Comparison of ENCODE assay signal across 1 cellular context in the genomic region with DNA sequence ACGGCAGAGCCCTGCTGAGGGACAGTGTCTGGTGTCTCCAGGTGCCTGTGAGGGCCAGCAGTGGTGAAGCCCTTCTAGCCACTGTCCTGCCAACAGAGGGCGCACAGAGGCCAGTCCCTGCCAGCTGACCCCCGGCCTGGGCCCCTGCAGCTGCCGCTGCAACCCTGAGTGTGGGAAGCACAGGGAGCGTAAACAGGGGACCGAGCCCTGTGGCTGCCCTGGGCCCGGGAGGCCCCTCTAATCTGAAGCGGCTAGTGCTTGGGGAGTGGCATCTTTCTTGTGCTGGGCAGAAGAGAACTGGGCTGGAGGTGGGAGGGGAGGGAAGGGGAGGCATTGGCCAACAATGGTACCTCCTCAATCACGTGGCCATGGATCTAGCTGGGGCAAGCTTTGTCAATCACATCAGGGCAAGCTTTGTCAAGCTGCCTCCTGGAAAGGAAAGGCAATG.
TF ChIP-seq lines count a peak whose summit lies in the region.

No MANE protein-coding gene starts in this region.

TF ChIP-seq in HepG2, 621 proteins besides CTCF, POLR2A, EP300 and RAD21 (continued from another document and continues in another):
- TF ChIP-seq ZNF143 (CRISPR knock-in tag; IDR thresholded peaks at IDR 0.05) (no peak), FOXC1 (CRISPR knock-in tag; IDR thresholded peaks at IDR 0.05; ENCODE audit: borderline replicate concordance) (no peak), ZFP82 (CRISPR knock-in tag; IDR thresholded peaks at IDR 0.05; ENCODE audit: borderline replicate concordance) (no peak), JUNB (CRISPR knock-in tag; IDR thresholded peaks at IDR 0.05; ENCODE audit: borderline replicate concordance) (no peak), ZNF510 (CRISPR knock-in tag; IDR thresholded peaks at IDR 0.05; ENCODE audit: low read depth) (0 out of 2 replicates have a peak, but pooled peaks have one; percentile 47), KDM6A (CRISPR knock-in tag; IDR thresholded peaks at IDR 0.05; ENCODE audit: low read depth) (no peak), ZNF468 (CRISPR knock-in tag; IDR thresholded peaks at IDR 0.05) (no peak), SMARCE1 (IDR thresholded peaks at IDR 0.05; ENCODE audit: borderline replicate concordance) (no peak), ZNF788 (CRISPR knock-in tag; IDR thresholded peaks at IDR 0.05; ENCODE audit: borderline replicate concordance) (peak; percentile 42; the same call in 1 of the 2 replicates), ZBTB8A (CRISPR knock-in tag; IDR thresholded peaks at IDR 0.05; ENCODE audit: borderline replicate concordance, low read depth) (no peak), SATB2 (CRISPR knock-in tag; IDR thresholded peaks at IDR 0.05) (no peak), PHF21A (CRISPR knock-in tag; IDR thresholded peaks at IDR 0.05) (peak; percentile 72; the same call in 1 of the 2 replicates), KDM3A (CRISPR knock-in tag; IDR thresholded peaks at IDR 0.05; ENCODE audit: low read depth) (no peak), BRCA1 (CRISPR knock-in tag; IDR thresholded peaks at IDR 0.05) (no peak), MTF2 (CRISPR knock-in tag; IDR thresholded peaks at IDR 0.05; ENCODE audit: borderline replicate concordance) (no peak), ZNF569 (CRISPR knock-in tag; IDR thresholded peaks at IDR 0.05; ENCODE audit: borderline replicate concordance) (no peak), MAFK (conservative IDR thresholded peaks at IDR 0.05 in 1 of 2, IDR thresholded peaks at IDR 0.05 in 1 of 2; ENCODE audit: low read length in 2 of 2) (no peak), FOXK1 (CRISPR knock-in tag; IDR thresholded peaks at IDR 0.05; ENCODE audit: borderline replicate concordance, low read depth) (peak; percentile 51; the same call in 1 of the 2 replicates), GATAD2A (CRISPR knock-in tag; IDR thresholded peaks at IDR 0.05) (peak; percentile 32; the same call in 1 of the 2 replicates), TBX3 (IDR thresholded peaks at IDR 0.05; ENCODE audit: borderline replicate concordance) (no peak), ZNF44 (CRISPR knock-in tag; IDR thresholded peaks at IDR 0.05) (no peak), MED13 (CRISPR knock-in tag; IDR thresholded peaks at IDR 0.05) (no peak; the same call in 1 of the 2 replicates), DMAP1 (CRISPR knock-in tag; IDR thresholded peaks at IDR 0.05) (no peak), ZNF30 (CRISPR knock-in tag; IDR thresholded peaks at IDR 0.05) (no peak), SNRNP70 (IDR thresholded peaks at IDR 0.05; ENCODE audit: low read depth, low read length) (no peak), MEIS2 (CRISPR knock-in tag; IDR thresholded peaks at IDR 0.05) (no peak), ZNF720 (CRISPR knock-in tag; IDR thresholded peaks at IDR 0.05) (no peak)
- TF ChIP-seq, protein P1, sequence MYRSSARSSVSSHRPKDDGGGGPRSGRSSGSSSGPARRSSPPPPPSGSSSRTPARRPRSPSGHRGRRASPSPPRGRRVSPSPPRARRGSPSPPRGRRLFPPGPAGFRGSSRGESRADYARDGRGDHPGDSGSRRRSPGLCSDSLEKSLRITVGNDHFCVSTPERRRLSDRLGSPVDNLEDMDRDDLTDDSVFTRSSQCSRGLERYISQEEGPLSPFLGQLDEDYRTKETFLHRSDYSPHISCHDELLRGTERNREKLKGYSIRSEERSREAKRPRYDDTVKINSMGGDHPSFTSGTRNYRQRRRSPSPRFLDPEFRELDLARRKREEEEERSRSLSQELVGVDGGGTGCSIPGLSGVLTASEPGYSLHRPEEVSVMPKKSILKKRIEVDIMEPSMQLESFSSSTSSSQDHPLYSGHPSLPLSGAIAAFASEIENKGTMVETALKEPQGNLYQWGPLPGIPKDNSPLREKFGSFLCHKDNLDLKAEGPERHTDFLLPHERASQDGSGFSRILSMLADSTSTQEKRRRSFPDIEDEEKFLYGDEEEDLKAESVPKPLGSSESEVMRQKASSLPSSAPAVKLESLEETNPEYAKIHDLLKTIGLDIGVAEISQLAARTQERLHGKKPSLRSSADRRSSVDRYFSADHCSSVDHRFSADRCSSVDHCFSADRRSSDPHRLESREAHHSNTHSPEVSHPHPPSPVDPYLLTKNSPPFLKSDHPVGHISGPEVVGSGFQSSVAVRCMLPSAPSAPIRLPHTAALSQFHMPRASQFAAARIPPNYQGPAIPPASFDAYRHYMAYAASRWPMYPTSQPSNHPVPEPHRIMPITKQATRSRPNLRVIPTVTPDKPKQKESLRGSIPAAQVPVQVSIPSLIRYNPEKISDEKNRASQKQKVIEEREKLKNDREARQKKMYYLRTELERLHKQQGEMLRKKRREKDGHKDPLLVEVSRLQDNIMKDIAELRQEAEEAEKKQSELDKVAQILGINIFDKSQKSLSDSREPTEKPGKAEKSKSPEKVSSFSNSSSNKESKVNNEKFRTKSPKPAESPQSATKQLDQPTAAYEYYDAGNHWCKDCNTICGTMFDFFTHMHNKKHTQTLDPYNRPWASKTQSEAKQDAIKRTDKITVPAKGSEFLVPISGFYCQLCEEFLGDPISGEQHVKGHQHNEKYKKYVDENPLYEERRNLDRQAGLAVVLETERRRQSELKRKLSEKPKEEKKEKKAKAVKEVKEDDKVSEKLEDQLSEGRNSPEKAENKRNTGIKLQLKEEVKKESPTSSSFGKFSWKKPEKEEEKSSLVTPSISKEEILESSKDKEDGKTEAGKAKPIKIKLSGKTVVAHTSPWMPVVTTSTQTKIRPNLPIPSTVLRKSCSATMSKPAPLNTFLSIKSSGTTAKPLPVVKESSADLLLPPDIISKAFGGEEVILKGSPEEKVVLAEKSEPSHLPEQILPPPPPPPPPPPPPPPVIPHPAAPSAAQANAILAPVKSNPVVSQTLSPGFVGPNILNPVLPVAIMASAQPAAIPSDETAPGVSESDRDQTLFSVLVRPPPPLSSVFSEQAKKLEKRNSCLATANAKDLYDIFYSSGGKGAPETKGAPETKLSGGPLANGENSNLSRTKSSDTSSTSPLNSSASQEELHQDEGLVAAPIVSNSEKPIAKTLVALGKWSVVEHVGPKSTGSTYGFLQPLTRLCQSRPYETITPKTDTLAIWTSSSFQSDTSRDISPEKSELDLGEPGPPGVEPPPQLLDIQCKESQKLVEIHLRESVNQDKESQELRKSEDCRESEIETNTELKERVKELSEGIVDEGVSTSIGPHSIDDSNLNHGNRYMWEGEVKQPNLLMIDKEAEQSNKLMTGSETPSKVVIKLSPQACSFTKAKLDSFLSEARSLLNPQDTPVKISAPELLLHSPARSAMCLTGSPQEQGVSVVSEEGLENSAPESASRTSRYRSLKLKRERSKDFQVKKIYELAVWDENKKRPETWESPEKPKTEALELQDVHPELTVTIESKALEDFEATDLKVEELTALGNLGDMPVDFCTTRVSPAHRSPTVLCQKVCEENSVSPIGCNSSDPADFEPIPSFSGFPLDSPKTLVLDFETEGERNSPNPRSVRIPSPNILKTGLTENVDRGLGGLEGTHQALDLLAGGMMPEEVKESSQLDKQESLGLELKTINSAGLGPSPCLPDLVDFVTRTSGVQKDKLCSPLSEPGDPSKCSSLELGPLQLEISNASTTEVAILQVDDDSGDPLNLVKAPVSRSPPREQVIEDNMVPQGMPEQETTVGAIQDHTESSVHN (CRISPR knock-in tag; IDR thresholded peaks at IDR 0.05): no peak
- TF ChIP-seq, protein P2, sequence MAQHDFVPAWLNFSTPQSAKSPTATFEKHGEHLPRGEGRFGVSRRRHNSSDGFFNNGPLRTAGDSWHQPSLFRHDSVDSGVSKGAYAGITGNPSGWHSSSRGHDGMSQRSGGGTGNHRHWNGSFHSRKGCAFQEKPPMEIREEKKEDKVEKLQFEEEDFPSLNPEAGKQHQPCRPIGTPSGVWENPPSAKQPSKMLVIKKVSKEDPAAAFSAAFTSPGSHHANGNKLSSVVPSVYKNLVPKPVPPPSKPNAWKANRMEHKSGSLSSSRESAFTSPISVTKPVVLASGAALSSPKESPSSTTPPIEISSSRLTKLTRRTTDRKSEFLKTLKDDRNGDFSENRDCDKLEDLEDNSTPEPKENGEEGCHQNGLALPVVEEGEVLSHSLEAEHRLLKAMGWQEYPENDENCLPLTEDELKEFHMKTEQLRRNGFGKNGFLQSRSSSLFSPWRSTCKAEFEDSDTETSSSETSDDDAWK (CRISPR knock-in tag; IDR thresholded peaks at IDR 0.05): no peak
- TF ChIP-seq, protein P3, sequence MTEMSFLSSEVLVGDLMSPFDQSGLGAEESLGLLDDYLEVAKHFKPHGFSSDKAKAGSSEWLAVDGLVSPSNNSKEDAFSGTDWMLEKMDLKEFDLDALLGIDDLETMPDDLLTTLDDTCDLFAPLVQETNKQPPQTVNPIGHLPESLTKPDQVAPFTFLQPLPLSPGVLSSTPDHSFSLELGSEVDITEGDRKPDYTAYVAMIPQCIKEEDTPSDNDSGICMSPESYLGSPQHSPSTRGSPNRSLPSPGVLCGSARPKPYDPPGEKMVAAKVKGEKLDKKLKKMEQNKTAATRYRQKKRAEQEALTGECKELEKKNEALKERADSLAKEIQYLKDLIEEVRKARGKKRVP (CRISPR knock-in tag; IDR thresholded peaks at IDR 0.05): no peak; a peak in 1 of 4 replicates
- TF ChIP-seq, protein P4, sequence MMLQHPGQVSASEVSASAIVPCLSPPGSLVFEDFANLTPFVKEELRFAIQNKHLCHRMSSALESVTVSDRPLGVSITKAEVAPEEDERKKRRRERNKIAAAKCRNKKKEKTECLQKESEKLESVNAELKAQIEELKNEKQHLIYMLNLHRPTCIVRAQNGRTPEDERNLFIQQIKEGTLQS (CRISPR knock-in tag; IDR thresholded peaks at IDR 0.05): no peak
- TF ChIP-seq, protein P5, sequence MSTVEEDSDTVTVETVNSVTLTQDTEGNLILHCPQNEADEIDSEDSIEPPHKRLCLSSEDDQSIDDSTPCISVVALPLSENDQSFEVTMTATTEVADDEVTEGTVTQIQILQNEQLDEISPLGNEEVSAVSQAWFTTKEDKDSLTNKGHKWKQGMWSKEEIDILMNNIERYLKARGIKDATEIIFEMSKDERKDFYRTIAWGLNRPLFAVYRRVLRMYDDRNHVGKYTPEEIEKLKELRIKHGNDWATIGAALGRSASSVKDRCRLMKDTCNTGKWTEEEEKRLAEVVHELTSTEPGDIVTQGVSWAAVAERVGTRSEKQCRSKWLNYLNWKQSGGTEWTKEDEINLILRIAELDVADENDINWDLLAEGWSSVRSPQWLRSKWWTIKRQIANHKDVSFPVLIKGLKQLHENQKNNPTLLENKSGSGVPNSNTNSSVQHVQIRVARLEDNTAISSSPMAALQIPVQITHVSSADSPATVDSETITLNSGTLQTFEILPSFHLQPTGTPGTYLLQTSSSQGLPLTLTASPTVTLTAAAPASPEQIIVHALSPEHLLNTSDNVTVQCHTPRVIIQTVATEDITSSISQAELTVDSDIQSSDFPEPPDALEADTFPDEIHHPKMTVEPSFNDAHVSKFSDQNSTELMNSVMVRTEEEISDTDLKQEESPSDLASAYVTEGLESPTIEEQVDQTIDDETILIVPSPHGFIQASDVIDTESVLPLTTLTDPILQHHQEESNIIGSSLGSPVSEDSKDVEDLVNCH (CRISPR knock-in tag; IDR thresholded peaks at IDR 0.05): no peak
- TF ChIP-seq, protein P6, sequence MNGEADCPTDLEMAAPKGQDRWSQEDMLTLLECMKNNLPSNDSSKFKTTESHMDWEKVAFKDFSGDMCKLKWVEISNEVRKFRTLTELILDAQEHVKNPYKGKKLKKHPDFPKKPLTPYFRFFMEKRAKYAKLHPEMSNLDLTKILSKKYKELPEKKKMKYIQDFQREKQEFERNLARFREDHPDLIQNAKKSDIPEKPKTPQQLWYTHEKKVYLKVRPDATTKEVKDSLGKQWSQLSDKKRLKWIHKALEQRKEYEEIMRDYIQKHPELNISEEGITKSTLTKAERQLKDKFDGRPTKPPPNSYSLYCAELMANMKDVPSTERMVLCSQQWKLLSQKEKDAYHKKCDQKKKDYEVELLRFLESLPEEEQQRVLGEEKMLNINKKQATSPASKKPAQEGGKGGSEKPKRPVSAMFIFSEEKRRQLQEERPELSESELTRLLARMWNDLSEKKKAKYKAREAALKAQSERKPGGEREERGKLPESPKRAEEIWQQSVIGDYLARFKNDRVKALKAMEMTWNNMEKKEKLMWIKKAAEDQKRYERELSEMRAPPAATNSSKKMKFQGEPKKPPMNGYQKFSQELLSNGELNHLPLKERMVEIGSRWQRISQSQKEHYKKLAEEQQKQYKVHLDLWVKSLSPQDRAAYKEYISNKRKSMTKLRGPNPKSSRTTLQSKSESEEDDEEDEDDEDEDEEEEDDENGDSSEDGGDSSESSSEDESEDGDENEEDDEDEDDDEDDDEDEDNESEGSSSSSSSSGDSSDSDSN (CRISPR knock-in tag; IDR thresholded peaks at IDR 0.05): peak; percentile 59; the same call in 1 of the 2 replicates
- TF ChIP-seq, protein P7, sequence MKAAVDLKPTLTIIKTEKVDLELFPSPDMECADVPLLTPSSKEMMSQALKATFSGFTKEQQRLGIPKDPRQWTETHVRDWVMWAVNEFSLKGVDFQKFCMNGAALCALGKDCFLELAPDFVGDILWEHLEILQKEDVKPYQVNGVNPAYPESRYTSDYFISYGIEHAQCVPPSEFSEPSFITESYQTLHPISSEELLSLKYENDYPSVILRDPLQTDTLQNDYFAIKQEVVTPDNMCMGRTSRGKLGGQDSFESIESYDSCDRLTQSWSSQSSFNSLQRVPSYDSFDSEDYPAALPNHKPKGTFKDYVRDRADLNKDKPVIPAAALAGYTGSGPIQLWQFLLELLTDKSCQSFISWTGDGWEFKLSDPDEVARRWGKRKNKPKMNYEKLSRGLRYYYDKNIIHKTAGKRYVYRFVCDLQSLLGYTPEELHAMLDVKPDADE (CRISPR knock-in tag; IDR thresholded peaks at IDR 0.05): no peak
- TF ChIP-seq, protein P8, sequence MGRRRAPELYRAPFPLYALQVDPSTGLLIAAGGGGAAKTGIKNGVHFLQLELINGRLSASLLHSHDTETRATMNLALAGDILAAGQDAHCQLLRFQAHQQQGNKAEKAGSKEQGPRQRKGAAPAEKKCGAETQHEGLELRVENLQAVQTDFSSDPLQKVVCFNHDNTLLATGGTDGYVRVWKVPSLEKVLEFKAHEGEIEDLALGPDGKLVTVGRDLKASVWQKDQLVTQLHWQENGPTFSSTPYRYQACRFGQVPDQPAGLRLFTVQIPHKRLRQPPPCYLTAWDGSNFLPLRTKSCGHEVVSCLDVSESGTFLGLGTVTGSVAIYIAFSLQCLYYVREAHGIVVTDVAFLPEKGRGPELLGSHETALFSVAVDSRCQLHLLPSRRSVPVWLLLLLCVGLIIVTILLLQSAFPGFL (CRISPR knock-in tag; IDR thresholded peaks at IDR 0.05): no peak
- TF ChIP-seq, protein P9, sequence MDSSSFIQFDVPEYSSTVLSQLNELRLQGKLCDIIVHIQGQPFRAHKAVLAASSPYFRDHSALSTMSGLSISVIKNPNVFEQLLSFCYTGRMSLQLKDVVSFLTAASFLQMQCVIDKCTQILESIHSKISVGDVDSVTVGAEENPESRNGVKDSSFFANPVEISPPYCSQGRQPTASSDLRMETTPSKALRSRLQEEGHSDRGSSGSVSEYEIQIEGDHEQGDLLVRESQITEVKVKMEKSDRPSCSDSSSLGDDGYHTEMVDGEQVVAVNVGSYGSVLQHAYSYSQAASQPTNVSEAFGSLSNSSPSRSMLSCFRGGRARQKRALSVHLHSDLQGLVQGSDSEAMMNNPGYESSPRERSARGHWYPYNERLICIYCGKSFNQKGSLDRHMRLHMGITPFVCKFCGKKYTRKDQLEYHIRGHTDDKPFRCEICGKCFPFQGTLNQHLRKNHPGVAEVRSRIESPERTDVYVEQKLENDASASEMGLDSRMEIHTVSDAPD (CRISPR knock-in tag; IDR thresholded peaks at IDR 0.05): no peak
- TF ChIP-seq, protein P10, sequence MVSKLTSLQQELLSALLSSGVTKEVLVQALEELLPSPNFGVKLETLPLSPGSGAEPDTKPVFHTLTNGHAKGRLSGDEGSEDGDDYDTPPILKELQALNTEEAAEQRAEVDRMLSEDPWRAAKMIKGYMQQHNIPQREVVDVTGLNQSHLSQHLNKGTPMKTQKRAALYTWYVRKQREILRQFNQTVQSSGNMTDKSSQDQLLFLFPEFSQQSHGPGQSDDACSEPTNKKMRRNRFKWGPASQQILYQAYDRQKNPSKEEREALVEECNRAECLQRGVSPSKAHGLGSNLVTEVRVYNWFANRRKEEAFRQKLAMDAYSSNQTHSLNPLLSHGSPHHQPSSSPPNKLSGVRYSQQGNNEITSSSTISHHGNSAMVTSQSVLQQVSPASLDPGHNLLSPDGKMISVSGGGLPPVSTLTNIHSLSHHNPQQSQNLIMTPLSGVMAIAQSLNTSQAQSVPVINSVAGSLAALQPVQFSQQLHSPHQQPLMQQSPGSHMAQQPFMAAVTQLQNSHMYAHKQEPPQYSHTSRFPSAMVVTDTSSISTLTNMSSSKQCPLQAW (CRISPR knock-in tag; IDR thresholded peaks at IDR 0.05): peak; percentile 71
